ENCODE assay signal across 12 cellular contexts in the genomic region with DNA sequence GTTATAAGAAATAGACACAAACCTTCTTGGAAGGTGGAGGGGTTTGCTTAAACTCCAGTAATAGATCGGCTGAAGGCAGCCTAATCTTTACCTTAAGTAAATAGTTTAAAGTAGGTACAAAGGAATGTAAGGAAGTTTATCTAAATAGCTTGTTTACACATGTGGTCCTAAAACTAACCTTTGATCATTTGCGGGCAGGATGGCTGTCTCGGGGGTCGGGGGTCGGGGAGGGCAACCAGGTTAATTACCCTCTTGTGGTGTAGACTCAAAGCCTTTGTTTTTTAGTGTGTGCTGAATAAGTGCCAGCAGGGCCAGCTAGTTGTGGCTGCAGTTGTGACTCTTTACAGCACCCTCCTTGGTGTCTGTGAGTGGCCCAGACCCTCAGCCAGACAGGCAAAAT.
DNase-seq lines count a peak whose midpoint lies in the region; ATAC-seq, FAIRE-seq and TF ChIP-seq lines count a peak whose summit lies in the region.
"Had no signal": no experiment of that assay in that cellular context is flagged by ENCODE, and none has a peak within 500 bp of the region (broad histone marks: within the 10 kb centered on the region; RNA-seq: fewer than 3 reads in every experiment).

No MANE protein-coding gene starts in this region.

- TF ChIP-seq RAD21 in HepG2 (CRISPR knock-in tag; IDR thresholded peaks at IDR 0.05), result no peak

- no peak; the same call in 2 of the 3 replicates for ATAC-seq in HepG2
- no peak for ATAC-seq in right lobe of liver
- ATAC-seq in activated B cell treated with CpG ODN at 0.5 μM for 24 hours (ENCODE audit: low read depth), result no peak
- no peak for ATAC-seq in stimulated activated memory B cell treated with anti-CD40 and anti-IgM and Interleukin-4, amounts not matched to agents 10 μg/mL and 1 μg/mL and 100 μg/mL, for 72 hours
- ATAC-seq in left cardiac atrium, result no peak
- ATAC-seq: CD8-positive, alpha-beta T cell had no signal

- H3K27me3 ChIP-seq in HepG2 (ENCODE audit: control insufficient read depth in 1 of 2, insufficient read depth in 2 of 2, low read length in 2 of 2) (no peaks in the 10 kb centered on the region; a peak in 2 of 5 replicates), right lobe of liver (no peaks in the 10 kb centered on the region), GM23248 (replicated peaks; ENCODE audit: insufficient read depth) (no peaks in the 10 kb centered on the region)

- H3K4me3 ChIP-seq in HepG2 (replicated peaks in 1 of 3; ENCODE audit: insufficient read depth in 1 of 3, low read depth in 2 of 3, low read length in 3 of 3) (no peak overlapping the region), right lobe of liver (no peak overlapping the region), GM23248 (no peak overlapping the region)

- TF ChIP-seq EP300 in HepG2 (IDR thresholded peaks at IDR 0.05; ENCODE audit: low read depth in 2 of 2, low read length in 2 of 2) (no peak), HepG2 (CRISPR knock-in tag; IDR thresholded peaks at IDR 0.05; ENCODE audit: borderline replicate concordance) (no peak)

- H3K9me3 Mint-ChIP-seq in activated B cell treated with CpG ODN at 0.5 μM for 24 hours, result peaks cover 5% of the 10 kb centered on the region
- no peaks in the 10 kb centered on the region for H3K9me3 Mint-ChIP-seq in stimulated activated memory B cell treated with anti-CD40 and anti-IgM and Interleukin-4, amounts not matched to agents 10 μg/mL and 1 μg/mL and 100 μg/mL, for 72 hours
- H3K9me3 Mint-ChIP-seq: CD8-positive, alpha-beta T cell had no signal

- no peak overlapping the region for H3K27ac ChIP-seq in HepG2 (ENCODE audit: extremely low read length, insufficient read depth, low read length)
- H3K27ac ChIP-seq in right lobe of liver, result no peak overlapping the region
- no peak overlapping the region for H3K27ac ChIP-seq in GM23248
- H3K27ac ChIP-seq: 22Rv1 had no signal

- WGBS in HepG2 (ENCODE audit: low lambda C conversion rate), result 3% methylated on average over 5 of the region's 5 CpGs
- 15% methylated on average over 5 of the region's 5 CpGs for WGBS in right lobe of liver (ENCODE audit: insufficient coverage, low coverage, low lambda C conversion rate, missing lambda C conversion rate)
- WGBS in GM23248 (ENCODE audit: low coverage in 1 of 2, low lambda C conversion rate in 2 of 2, missing lambda C conversion rate in 2 of 2), 2 experiments, result 65 to 67% methylated on average over 5 of the region's 5 CpGs

- no peaks in the 10 kb centered on the region for H3K36me3 ChIP-seq in HepG2 (replicated peaks in 1 of 2; ENCODE audit: control insufficient read depth in 1 of 2, insufficient read depth in 2 of 2, low read length in 2 of 2)
- H3K36me3 ChIP-seq in right lobe of liver, result no peaks in the 10 kb centered on the region
- no peaks in the 10 kb centered on the region for H3K36me3 ChIP-seq in GM23248 (ENCODE audit: low read depth)

- H4K20me1 ChIP-seq in HepG2 (ENCODE audit: insufficient read depth, low read length), result no peaks in the 10 kb centered on the region
- H4K20me1 ChIP-seq in GM23248 (ENCODE audit: insufficient read depth), result no peaks in the 10 kb centered on the region

- H3K4me2 ChIP-seq in HepG2 (ENCODE audit: low read depth, low read length) (no peak overlapping the region), GM23248 (ENCODE audit: unreplicated experiment) (no peak overlapping the region)

- no peaks in the 10 kb centered on the region for H3K9me2 ChIP-seq in GM23248 (ENCODE audit: insufficient read depth)

- CTCF ChIA-PET in HepG2 (lab: Yijun Ruan, JAX; ENCODE audit: low intra/inter-chr PET ratio, low total read pairs) (no interaction called here), activated B cell treated with CpG ODN at 0.5 μM for 24 hours (lab: Charles Lee) (interaction anchor here (1.1 kb wide), 1 partner anchor 150 kb away, joined by 3 read pairs; no protein-coding TSS in a partner anchor)

- H3K27ac Mint-ChIP-seq in activated B cell treated with CpG ODN at 0.5 μM for 24 hours, result peak overlapping the region; percentile 84
- peak overlapping the region; percentile 89 for H3K27ac Mint-ChIP-seq in stimulated activated memory B cell treated with anti-CD40 and anti-IgM and Interleukin-4, amounts not matched to agents 10 μg/mL and 1 μg/mL and 100 μg/mL, for 72 hours
- H3K27ac Mint-ChIP-seq: CD14-positive monocyte; CD8-positive, alpha-beta T cell had no signal

- BruUV-seq in HepG2 (replicated peaks; lab: Mats Ljungman, UMichigan), result no TSS peak

- H3K9ac ChIP-seq in HepG2 (ENCODE audit: insufficient read depth, low read depth, low read length) (no peak overlapping the region), GM23248 (no peak overlapping the region)

- DNase-seq in HepG2 (ENCODE audit: low spot score) (peak; percentile 3), right lobe of liver (no peak), activated B cell treated with CpG ODN at 0.5 μM for 24 hours (no peak), islet precursor cell (peak; percentile 83), GM23248 (no peak), left cardiac atrium (no peak), GM13976 (ENCODE audit: low spot score) (no peak)
- DNase-seq: CD8-positive, alpha-beta T cell; COR-L47 had no signal

- no peak for TF ChIP-seq CTCF in HepG2 (CRISPR knock-in tag; IDR thresholded peaks at IDR 0.05)
- no peak for TF ChIP-seq CTCF in right lobe of liver (IDR thresholded peaks at IDR 0.05)
- TF ChIP-seq CTCF in activated B cell treated with CpG ODN at 0.5 μM for 24 hours (IDR thresholded peaks at IDR 0.05), result no peak
- TF ChIP-seq CTCF in GM13976 (IDR thresholded peaks at IDR 0.05; ENCODE audit: borderline replicate concordance, control extremely low read depth, extremely low read depth, insufficient read depth, missing control alignments), result no peak

- H3K79me2 ChIP-seq in HepG2 (ENCODE audit: insufficient read depth, low read length) (no peaks in the 10 kb centered on the region), GM23248 (ENCODE audit: insufficient read depth) (no peaks in the 10 kb centered on the region)

- H3K4me3 Mint-ChIP-seq in activated B cell treated with CpG ODN at 0.5 μM for 24 hours, result no peak overlapping the region
- H3K4me3 Mint-ChIP-seq in stimulated activated memory B cell treated with anti-CD40 and anti-IgM and Interleukin-4, amounts not matched to agents 10 μg/mL and 1 μg/mL and 100 μg/mL, for 72 hours, result no peak overlapping the region
- H3K4me3 Mint-ChIP-seq: CD14-positive monocyte; CD8-positive, alpha-beta T cell had no signal

- H3K4me1 Mint-ChIP-seq in activated B cell treated with CpG ODN at 0.5 μM for 24 hours, result peaks cover 14% of the 10 kb centered on the region
- peaks cover 24% of the 10 kb centered on the region for H3K4me1 Mint-ChIP-seq in stimulated activated memory B cell treated with anti-CD40 and anti-IgM and Interleukin-4, amounts not matched to agents 10 μg/mL and 1 μg/mL and 100 μg/mL, for 72 hours
- H3K4me1 Mint-ChIP-seq: CD14-positive monocyte had no signal

- no peaks in the 10 kb centered on the region for H3K27me3 Mint-ChIP-seq in activated B cell treated with CpG ODN at 0.5 μM for 24 hours
- no peaks in the 10 kb centered on the region for H3K27me3 Mint-ChIP-seq in stimulated activated memory B cell treated with anti-CD40 and anti-IgM and Interleukin-4, amounts not matched to agents 10 μg/mL and 1 μg/mL and 100 μg/mL, for 72 hours

- H3K9me3 ChIP-seq in HepG2 (ENCODE audit: low read length) (no peaks in the 10 kb centered on the region), right lobe of liver (no peaks in the 10 kb centered on the region), GM23248 (ENCODE audit: low read depth) (no peaks in the 10 kb centered on the region)

- in situ Hi-C loops in HepG2 (cut with HindIII; ENCODE audit: extremely low pct_ligation_motif_present, low pct_unique_long_range_greater_than_20kb) (no loop called here), GM23248 (cut with MboI) (no loop called here), GM13976 (cut with MboI; ENCODE audit: low sequenced_read_pairs, unreplicated experiment) (no loop called here)

- H2AFZ ChIP-seq in HepG2 (ENCODE audit: low read length), result no peak overlapping the region
- H2AFZ ChIP-seq in GM23248, result no peak overlapping the region

- H3K36me3 Mint-ChIP-seq in activated B cell treated with CpG ODN at 0.5 μM for 24 hours (ENCODE audit: low read depth), result no peaks in the 10 kb centered on the region
- H3K36me3 Mint-ChIP-seq in stimulated activated memory B cell treated with anti-CD40 and anti-IgM and Interleukin-4, amounts not matched to agents 10 μg/mL and 1 μg/mL and 100 μg/mL, for 72 hours, result no peaks in the 10 kb centered on the region
- H3K36me3 Mint-ChIP-seq: CD14-positive monocyte; CD8-positive, alpha-beta T cell had no signal

- no peak for FAIRE-seq in HepG2 (lab: Jason Lieb, UNC)

- POLR2A ChIA-PET in HepG2 (lab: Yijun Ruan, JAX), result no interaction called here
- POLR2A ChIA-PET in activated B cell treated with CpG ODN at 0.5 μM for 24 hours (lab: Charles Lee), result interaction anchor here (0.7 to 1.3 kb wide), 4 partner anchors 10 to 256 kb away, joined by 3 to 10 read pairs (median 4); partner anchors contain the start of gene SESN3

- TF ChIP-seq POLR2A in HepG2 (IDR thresholded peaks at IDR 0.05; ENCODE audit: insufficient read depth in 1 of 2, low read depth in 2 of 2, low read length in 2 of 2), result no peak
- TF ChIP-seq POLR2A in right lobe of liver (IDR thresholded peaks at IDR 0.05), result no peak

- H3F3A ChIP-seq in GM23248 (ENCODE audit: insufficient read depth), result peaks cover 19% of the 10 kb centered on the region

- H3K4me1 ChIP-seq in HepG2 (ENCODE audit: insufficient read depth, low read length), result peaks cover 6% of the 10 kb centered on the region
- H3K4me1 ChIP-seq in right lobe of liver, result no peaks in the 10 kb centered on the region
- peaks cover 33% of the 10 kb centered on the region for H3K4me1 ChIP-seq in GM23248 (ENCODE audit: insufficient read depth)

- intact Hi-C loops in HepG2 (cut with micrococcal nuclease; ENCODE audit: unreplicated experiment) (no loop called here), right lobe of liver (cut with DNase I) (no loop called here), activated B cell treated with CpG ODN at 0.5 μM for 24 hours (cut with micrococcal nuclease) (loop anchor here (5.0 kb wide), 1 partner anchor 219 kb away; no protein-coding TSS in a partner anchor), left cardiac atrium (cut with DNase I) (no loop called here)

TF ChIP-seq in HepG2, 621 proteins besides CTCF, POLR2A, EP300 and RAD21:
- TF ChIP-seq NR2F2 (IDR thresholded peaks at IDR 0.05; ENCODE audit: borderline replicate concordance, low read depth), result peak; percentile 90; the same call in 1 of the 2 replicates
- TF ChIP-seq ZFP37 (CRISPR knock-in tag; IDR thresholded peaks at IDR 0.05; ENCODE audit: borderline replicate concordance), result no peak
- TF ChIP-seq NR2F1 (CRISPR knock-in tag; IDR thresholded peaks at IDR 0.05), result peak in 1 of 2 experiments; percentile 26; a peak in 1 of 4 replicates
- TF ChIP-seq TCF7 (IDR thresholded peaks at IDR 0.05; ENCODE audit: low read depth), result peak; percentile 12; the same call in 1 of the 2 replicates
- TF ChIP-seq NFE2 (CRISPR knock-in tag; IDR thresholded peaks at IDR 0.05), result no peak
- no peak for TF ChIP-seq JUN (CRISPR knock-in tag; IDR thresholded peaks at IDR 0.05)
- TF ChIP-seq NR2F6 (IDR thresholded peaks at IDR 0.05), result peak; percentile 73
- no peak for TF ChIP-seq NR2F6 (CRISPR knock-in tag; IDR thresholded peaks at IDR 0.05)
- 0 out of 2 replicates have a peak, but pooled peaks have one; percentile 38 for TF ChIP-seq HHEX (CRISPR knock-in tag; IDR thresholded peaks at IDR 0.05)

Comparison
In these comparisons a context has a peak if more than half of its experiments do, and no peak if none do; other contexts are left out.
1. DNase-seq: peak in HepG2 (single experiment) and islet precursor cell (single experiment); none in right lobe of liver (0 of 3), activated B cell treated with CpG ODN at 0.5 μM for 24 hours (single experiment), GM23248 (single experiment), left cardiac atrium (single experiment) and GM13976 (single experiment).